1 cellular context compared by ENCODE assay signal in the genomic region with DNA sequence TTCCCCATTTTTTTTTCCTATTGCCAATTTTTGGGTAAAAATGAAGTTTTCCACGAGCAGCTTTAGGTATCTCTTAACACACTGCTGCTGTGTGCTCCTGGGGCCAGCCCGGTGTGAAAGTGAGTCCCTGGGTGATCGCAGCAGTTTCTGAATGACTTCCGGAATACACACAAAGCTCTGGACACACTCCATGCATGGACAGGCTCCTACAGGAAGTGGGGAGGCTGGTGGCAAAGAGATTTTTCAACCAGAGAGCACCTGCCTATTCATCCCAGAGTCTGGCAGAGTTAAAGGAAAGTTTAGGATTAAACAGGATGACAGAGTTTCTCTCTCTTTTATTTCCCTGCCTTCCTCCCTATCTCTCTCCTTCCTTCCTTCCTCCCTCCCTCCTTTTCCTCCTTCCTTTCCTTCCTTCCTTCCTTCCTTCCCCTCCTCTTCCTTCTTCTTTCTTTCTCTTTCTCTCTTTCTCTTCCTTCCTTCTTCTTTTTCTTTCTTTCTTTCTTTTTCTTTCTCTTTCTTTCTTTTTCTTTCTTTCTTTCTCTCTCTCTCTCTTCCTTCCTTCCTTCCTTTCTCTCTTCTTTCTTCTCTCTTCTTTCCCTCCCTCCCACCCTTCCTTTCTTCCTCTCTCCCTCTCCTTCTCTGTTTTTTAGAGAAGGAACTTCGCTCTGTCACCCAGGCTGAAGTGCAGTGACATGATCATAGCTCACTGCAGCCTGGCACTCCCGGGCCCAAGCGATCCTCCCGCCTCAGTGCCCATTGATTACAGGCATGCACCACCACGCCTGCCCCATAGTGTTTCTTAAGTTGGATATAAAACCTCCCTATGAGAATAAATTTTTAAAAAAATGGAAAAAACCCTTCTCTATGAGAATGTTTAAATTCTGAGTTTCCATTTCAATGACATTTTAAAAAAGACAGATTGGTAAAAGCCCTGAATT.
TF ChIP-seq lines count a peak whose summit lies in the region.

No MANE protein-coding gene starts in this region.

TF ChIP-seq in GM12878, 131 proteins besides CTCF, POLR2A, EP300 and RAD21 (continued from another document):
- TF ChIP-seq, protein P1, sequence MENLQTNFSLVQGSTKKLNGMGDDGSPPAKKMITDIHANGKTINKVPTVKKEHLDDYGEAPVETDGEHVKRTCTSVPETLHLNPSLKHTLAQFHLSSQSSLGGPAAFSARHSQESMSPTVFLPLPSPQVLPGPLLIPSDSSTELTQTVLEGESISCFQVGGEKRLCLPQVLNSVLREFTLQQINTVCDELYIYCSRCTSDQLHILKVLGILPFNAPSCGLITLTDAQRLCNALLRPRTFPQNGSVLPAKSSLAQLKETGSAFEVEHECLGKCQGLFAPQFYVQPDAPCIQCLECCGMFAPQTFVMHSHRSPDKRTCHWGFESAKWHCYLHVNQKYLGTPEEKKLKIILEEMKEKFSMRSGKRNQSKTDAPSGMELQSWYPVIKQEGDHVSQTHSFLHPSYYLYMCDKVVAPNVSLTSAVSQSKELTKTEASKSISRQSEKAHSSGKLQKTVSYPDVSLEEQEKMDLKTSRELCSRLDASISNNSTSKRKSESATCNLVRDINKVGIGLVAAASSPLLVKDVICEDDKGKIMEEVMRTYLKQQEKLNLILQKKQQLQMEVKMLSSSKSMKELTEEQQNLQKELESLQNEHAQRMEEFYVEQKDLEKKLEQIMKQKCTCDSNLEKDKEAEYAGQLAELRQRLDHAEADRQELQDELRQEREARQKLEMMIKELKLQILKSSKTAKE (IDR thresholded peaks at IDR 0.05; ENCODE audit: low read depth, poor library complexity, severe bottlenecking): no peak
- TF ChIP-seq JUNB (IDR thresholded peaks at IDR 0.05) (peak; percentile 46), HDAC2 (IDR thresholded peaks at IDR 0.05) (no peak), CBFB (IDR thresholded peaks at IDR 0.05; ENCODE audit: low read depth) (no peak), SMARCA5 (IDR thresholded peaks at IDR 0.05) (no peak), SIN3A (IDR thresholded peaks at IDR 0.05; ENCODE audit: low read depth, low read length) (no peak), IRF4 (IDR thresholded peaks at IDR 0.05; ENCODE audit: low read depth, low read length) (peak; percentile 49; the same call in 1 of the 2 replicates), PML (IDR thresholded peaks at IDR 0.05; ENCODE audit: low read length) (0 out of 2 replicates have a peak, but pooled peaks have one; percentile 30), MTA3 (IDR thresholded peaks at IDR 0.05; ENCODE audit: borderline replicate concordance, low read length) (no peak), NFXL1 (IDR thresholded peaks at IDR 0.05; ENCODE audit: borderline replicate concordance) (no peak), SP1 (IDR thresholded peaks at IDR 0.05; ENCODE audit: low read depth, low read length) (no peak), SUPT20H (IDR thresholded peaks at IDR 0.05; ENCODE audit: borderline replicate concordance, control insufficient read depth, low read depth, low read length) (no peak), GABPA (IDR thresholded peaks at IDR 0.05; ENCODE audit: low read depth) (peak; percentile 58; the same call in 1 of the 2 replicates)
- TF ChIP-seq, protein P2, sequence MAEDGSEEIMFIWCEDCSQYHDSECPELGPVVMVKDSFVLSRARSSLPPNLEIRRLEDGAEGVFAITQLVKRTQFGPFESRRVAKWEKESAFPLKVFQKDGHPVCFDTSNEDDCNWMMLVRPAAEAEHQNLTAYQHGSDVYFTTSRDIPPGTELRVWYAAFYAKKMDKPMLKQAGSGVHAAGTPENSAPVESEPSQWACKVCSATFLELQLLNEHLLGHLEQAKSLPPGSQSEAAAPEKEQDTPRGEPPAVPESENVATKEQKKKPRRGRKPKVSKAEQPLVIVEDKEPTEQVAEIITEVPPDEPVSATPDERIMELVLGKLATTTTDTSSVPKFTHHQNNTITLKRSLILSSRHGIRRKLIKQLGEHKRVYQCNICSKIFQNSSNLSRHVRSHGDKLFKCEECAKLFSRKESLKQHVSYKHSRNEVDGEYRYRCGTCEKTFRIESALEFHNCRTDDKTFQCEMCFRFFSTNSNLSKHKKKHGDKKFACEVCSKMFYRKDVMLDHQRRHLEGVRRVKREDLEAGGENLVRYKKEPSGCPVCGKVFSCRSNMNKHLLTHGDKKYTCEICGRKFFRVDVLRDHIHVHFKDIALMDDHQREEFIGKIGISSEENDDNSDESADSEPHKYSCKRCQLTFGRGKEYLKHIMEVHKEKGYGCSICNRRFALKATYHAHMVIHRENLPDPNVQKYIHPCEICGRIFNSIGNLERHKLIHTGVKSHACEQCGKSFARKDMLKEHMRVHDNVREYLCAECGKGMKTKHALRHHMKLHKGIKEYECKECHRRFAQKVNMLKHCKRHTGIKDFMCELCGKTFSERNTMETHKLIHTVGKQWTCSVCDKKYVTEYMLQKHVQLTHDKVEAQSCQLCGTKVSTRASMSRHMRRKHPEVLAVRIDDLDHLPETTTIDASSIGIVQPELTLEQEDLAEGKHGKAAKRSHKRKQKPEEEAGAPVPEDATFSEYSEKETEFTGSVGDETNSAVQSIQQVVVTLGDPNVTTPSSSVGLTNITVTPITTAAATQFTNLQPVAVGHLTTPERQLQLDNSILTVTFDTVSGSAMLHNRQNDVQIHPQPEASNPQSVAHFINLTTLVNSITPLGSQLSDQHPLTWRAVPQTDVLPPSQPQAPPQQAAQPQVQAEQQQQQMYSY (CRISPR knock-in tag; IDR thresholded peaks at IDR 0.05): no peak
- TF ChIP-seq, protein P3, sequence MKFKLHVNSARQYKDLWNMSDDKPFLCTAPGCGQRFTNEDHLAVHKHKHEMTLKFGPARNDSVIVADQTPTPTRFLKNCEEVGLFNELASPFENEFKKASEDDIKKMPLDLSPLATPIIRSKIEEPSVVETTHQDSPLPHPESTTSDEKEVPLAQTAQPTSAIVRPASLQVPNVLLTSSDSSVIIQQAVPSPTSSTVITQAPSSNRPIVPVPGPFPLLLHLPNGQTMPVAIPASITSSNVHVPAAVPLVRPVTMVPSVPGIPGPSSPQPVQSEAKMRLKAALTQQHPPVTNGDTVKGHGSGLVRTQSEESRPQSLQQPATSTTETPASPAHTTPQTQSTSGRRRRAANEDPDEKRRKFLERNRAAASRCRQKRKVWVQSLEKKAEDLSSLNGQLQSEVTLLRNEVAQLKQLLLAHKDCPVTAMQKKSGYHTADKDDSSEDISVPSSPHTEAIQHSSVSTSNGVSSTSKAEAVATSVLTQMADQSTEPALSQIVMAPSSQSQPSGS (IDR thresholded peaks at IDR 0.05; ENCODE audit: low read length): peak; percentile 52; the same call in 1 of the 2 replicates
- TF ChIP-seq, protein P4, sequence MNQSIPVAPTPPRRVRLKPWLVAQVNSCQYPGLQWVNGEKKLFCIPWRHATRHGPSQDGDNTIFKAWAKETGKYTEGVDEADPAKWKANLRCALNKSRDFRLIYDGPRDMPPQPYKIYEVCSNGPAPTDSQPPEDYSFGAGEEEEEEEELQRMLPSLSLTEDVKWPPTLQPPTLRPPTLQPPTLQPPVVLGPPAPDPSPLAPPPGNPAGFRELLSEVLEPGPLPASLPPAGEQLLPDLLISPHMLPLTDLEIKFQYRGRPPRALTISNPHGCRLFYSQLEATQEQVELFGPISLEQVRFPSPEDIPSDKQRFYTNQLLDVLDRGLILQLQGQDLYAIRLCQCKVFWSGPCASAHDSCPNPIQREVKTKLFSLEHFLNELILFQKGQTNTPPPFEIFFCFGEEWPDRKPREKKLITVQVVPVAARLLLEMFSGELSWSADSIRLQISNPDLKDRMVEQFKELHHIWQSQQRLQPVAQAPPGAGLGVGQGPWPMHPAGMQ (IDR thresholded peaks at IDR 0.05; ENCODE audit: borderline replicate concordance): no peak
- TF ChIP-seq, protein P5, sequence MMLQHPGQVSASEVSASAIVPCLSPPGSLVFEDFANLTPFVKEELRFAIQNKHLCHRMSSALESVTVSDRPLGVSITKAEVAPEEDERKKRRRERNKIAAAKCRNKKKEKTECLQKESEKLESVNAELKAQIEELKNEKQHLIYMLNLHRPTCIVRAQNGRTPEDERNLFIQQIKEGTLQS (IDR thresholded peaks at IDR 0.05; ENCODE audit: borderline replicate concordance, extremely low read depth, low read depth, low read length): no peak
- TF ChIP-seq, protein P6, sequence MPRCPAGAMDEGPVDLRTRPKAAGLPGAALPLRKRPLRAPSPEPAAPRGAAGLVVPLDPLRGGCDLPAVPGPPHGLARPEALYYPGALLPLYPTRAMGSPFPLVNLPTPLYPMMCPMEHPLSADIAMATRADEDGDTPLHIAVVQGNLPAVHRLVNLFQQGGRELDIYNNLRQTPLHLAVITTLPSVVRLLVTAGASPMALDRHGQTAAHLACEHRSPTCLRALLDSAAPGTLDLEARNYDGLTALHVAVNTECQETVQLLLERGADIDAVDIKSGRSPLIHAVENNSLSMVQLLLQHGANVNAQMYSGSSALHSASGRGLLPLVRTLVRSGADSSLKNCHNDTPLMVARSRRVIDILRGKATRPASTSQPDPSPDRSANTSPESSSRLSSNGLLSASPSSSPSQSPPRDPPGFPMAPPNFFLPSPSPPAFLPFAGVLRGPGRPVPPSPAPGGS (IDR thresholded peaks at IDR 0.05; ENCODE audit: borderline replicate concordance, insufficient read depth, low read depth, low read length, poor library complexity, severe bottlenecking): peak; percentile 86
- TF ChIP-seq, protein P7, sequence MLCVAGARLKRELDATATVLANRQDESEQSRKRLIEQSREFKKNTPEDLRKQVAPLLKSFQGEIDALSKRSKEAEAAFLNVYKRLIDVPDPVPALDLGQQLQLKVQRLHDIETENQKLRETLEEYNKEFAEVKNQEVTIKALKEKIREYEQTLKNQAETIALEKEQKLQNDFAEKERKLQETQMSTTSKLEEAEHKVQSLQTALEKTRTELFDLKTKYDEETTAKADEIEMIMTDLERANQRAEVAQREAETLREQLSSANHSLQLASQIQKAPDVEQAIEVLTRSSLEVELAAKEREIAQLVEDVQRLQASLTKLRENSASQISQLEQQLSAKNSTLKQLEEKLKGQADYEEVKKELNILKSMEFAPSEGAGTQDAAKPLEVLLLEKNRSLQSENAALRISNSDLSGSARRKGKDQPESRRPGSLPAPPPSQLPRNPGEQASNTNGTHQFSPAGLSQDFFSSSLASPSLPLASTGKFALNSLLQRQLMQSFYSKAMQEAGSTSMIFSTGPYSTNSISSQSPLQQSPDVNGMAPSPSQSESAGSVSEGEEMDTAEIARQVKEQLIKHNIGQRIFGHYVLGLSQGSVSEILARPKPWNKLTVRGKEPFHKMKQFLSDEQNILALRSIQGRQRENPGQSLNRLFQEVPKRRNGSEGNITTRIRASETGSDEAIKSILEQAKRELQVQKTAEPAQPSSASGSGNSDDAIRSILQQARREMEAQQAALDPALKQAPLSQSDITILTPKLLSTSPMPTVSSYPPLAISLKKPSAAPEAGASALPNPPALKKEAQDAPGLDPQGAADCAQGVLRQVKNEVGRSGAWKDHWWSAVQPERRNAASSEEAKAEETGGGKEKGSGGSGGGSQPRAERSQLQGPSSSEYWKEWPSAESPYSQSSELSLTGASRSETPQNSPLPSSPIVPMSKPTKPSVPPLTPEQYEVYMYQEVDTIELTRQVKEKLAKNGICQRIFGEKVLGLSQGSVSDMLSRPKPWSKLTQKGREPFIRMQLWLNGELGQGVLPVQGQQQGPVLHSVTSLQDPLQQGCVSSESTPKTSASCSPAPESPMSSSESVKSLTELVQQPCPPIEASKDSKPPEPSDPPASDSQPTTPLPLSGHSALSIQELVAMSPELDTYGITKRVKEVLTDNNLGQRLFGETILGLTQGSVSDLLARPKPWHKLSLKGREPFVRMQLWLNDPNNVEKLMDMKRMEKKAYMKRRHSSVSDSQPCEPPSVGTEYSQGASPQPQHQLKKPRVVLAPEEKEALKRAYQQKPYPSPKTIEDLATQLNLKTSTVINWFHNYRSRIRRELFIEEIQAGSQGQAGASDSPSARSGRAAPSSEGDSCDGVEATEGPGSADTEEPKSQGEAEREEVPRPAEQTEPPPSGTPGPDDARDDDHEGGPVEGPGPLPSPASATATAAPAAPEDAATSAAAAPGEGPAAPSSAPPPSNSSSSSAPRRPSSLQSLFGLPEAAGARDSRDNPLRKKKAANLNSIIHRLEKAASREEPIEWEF (IDR thresholded peaks at IDR 0.05; ENCODE audit: insufficient replicate concordance, low read depth, low read length): peak; percentile 81
- TF ChIP-seq, protein P8, sequence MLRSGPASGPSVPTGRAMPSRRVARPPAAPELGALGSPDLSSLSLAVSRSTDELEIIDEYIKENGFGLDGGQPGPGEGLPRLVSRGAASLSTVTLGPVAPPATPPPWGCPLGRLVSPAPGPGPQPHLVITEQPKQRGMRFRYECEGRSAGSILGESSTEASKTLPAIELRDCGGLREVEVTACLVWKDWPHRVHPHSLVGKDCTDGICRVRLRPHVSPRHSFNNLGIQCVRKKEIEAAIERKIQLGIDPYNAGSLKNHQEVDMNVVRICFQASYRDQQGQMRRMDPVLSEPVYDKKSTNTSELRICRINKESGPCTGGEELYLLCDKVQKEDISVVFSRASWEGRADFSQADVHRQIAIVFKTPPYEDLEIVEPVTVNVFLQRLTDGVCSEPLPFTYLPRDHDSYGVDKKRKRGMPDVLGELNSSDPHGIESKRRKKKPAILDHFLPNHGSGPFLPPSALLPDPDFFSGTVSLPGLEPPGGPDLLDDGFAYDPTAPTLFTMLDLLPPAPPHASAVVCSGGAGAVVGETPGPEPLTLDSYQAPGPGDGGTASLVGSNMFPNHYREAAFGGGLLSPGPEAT (IDR thresholded peaks at IDR 0.05; ENCODE audit: low read depth): peak; percentile 45; the same call in 1 of the 2 replicates
